Comparison of ENCODE assay signal across 8 cellular contexts in genomic region chr9:97984188-97985057, GRCh38. TPM values are rescaled to one million over a fixed set of nuclear protein-coding genes. Genes with fewer than 3 reads are reported as not detected.
DNase-seq lines count a peak whose midpoint lies in the region; ATAC-seq, FAIRE-seq and TF ChIP-seq lines count a peak whose summit lies in the region.

No MANE protein-coding gene starts in this region.

- peak; percentile 20 for ATAC-seq in GM21447 (IDR thresholded peaks at IDR 0.05; ENCODE audit: unreplicated experiment)
- ATAC-seq in Right ventricle myocardium superior (ENCODE audit: poor library complexity), result peak; percentile 25
- ATAC-seq in pancreas, result peak; percentile 22 to 59 (median 38)

- intact Hi-C loops in Right ventricle myocardium superior (cut with DNase I) (loop anchor here (5.0 kb wide), 1 partner anchor 53 kb away; no protein-coding TSS in a partner anchor), pancreas (cut with DNase I) (no loop called here)

- peaks cover 12% of the 10 kb centered on the region for H4K20me1 ChIP-seq in SU-DHL-6 (ENCODE audit: low read depth, low read length)

- H3K4me1 ChIP-seq in pancreas, result peaks cover 20 to 23% (median 21%) of the 10 kb centered on the region in 3 donors
- peaks cover 49% of the 10 kb centered on the region for H3K4me1 ChIP-seq in thymus (ENCODE audit: control insufficient read depth, insufficient read depth, low read length)

- H3K9me3 ChIP-seq in SU-DHL-6 (ENCODE audit: insufficient read depth, low read length) (no peaks in the 10 kb centered on the region), pancreas (no peaks in the 10 kb centered on the region), thymus (ENCODE audit: control insufficient read depth) (no peaks in the 10 kb centered on the region)

- H3F3A ChIP-seq in SU-DHL-6 (ENCODE audit: insufficient read depth), result peaks cover 36% of the 10 kb centered on the region

- WGBS in pancreas, 2 donors, result 1% methylated on average over 55 to 116 of the region's 116 CpGs
- under 1% methylated on average over 116 of the region's 116 CpGs for WGBS in thymus

- peak overlapping the region; percentile 100 for H3K9ac ChIP-seq in SU-DHL-6 (ENCODE audit: low read length)

- peak overlapping the region; percentile 82 for H3K4me2 ChIP-seq in SU-DHL-6 (ENCODE audit: low read depth, low read length, poor library complexity, severe bottlenecking)

- peaks cover 65% of the 10 kb centered on the region for H3K79me2 ChIP-seq in SU-DHL-6 (ENCODE audit: insufficient read depth, low read length)

- H3K4me3 ChIP-seq in SU-DHL-6 (ENCODE audit: insufficient read depth, low read length, poor library complexity, severe bottlenecking), result peak overlapping the region; percentile 95
- H3K4me3 ChIP-seq in pancreas, result peak overlapping the region; percentile 82 to 96 (median 95)
- H3K4me3 ChIP-seq in thymus (ENCODE audit: low read length), result peak overlapping the region; percentile 99

- DNase-seq in DMS 273 (lab: John Stamatoyannopoulos, UW; ENCODE audit: unreplicated experiment), result peak; percentile 89
- DNase-seq in KG1 (lab: John Stamatoyannopoulos, UW), result peak; percentile 38
- peak; percentile 58 for DNase-seq in activated naive CD8-positive, alpha-beta T cell treated with anti-CD3 and anti-CD28 coated beads, Interleukin-2, amount 50 U/mL, for 16 hours (ENCODE audit: low read depth, low spot score)
- DNase-seq in Right ventricle myocardium superior, result peak; percentile 93
- DNase-seq in pancreas, result peak; percentile 75 to 91 (median 88)

- H3K27ac ChIP-seq in SU-DHL-6 (ENCODE audit: low read depth, low read length) (peak overlapping the region; percentile 93), pancreas (peak overlapping the region; percentile 88 to 95 (median 92)), thymus (ENCODE audit: low read depth) (peak overlapping the region; percentile 98)

- TF ChIP-seq CTCF in SU-DHL-6 (IDR thresholded peaks at IDR 0.05; ENCODE audit: insufficient read depth, low read length, poor library complexity, severe bottlenecking) (no peak), pancreas (IDR thresholded peaks at IDR 0.05) (no peak)

- H2AFZ ChIP-seq in SU-DHL-6 (ENCODE audit: low read depth, low read length, severe bottlenecking), result no peak overlapping the region

- H3K36me3 ChIP-seq in SU-DHL-6 (ENCODE audit: low read length) (0 out of 2 replicates have a peak, but pooled peaks cover 4% of the 10 kb centered on the region), pancreas (no peaks in the 10 kb centered on the region), thymus (ENCODE audit: control insufficient read depth, insufficient read depth) (no peaks in the 10 kb centered on the region)

- H3K27me3 ChIP-seq in SU-DHL-6 (ENCODE audit: low read length) (no peaks in the 10 kb centered on the region), pancreas (no peaks in the 10 kb centered on the region), thymus (ENCODE audit: control insufficient read depth, insufficient read depth) (no peaks in the 10 kb centered on the region)

- no peak for FAIRE-seq in pancreas (lab: Jason Lieb, UNC)

- H3K9me2 ChIP-seq in SU-DHL-6 (replicated peaks; ENCODE audit: insufficient read depth, low read length), result no peaks in the 10 kb centered on the region

RNA-seq across cellular contexts. Expression of gene ANP32B, which starts 1.3 kb away (rescaled TPM):
- total RNA-seq in Right ventricle myocardium superior, result 47.0 TPM
- total RNA-seq in pancreas, result 10 to 100 TPM; 48.8 to 89.3 (median 65.3) TPM
- 10 to 100 TPM; 72.3 to 73.4 TPM for polyA plus RNA-seq in pancreas
- polyA plus RNA-seq in thymus, result 191 TPM

RNA-seq across cellular contexts. Expression of gene HEMGN, which starts 46.5 kb away (rescaled TPM):
- total RNA-seq in Right ventricle myocardium superior (not detected), pancreas (under 1 TPM in 1 of 6 donors, not detected in 5; 0.09 TPM)
- polyA plus RNA-seq in pancreas (not detected), thymus (4.1 TPM)

Comparison
In these comparisons a context has a peak if more than half of its experiments do, and no peak if none do; other contexts are left out.
1. Peak in every context shown above with its lines: DNase-seq, ATAC-seq, H3K4me3 ChIP-seq and H3K27ac ChIP-seq.
2. DNase-seq: peak in every context shown above with its lines; median percentile 93 in Right ventricle myocardium superior; 89 in DMS 273; 88 in pancreas; 58 in activated naive CD8-positive, alpha-beta T cell treated with anti-CD3 and anti-CD28 coated beads, Interleukin-2, amount 50 U/mL, for 16 hours; 38 in KG1.